In genomic region chr7:31326416-31326815, GRCh38 we compare ENCODE assay signal across 42 cellular contexts. TPM values are rescaled to one million over a fixed set of nuclear protein-coding genes. Genes with fewer than 3 reads are reported as not detected.
"Had no signal": no experiment of that assay in that cellular context is flagged by ENCODE, and none has a peak within 500 bp of the region (broad histone marks: within the 10 kb centered on the region; RNA-seq: fewer than 3 reads in every experiment).

No MANE protein-coding gene starts in this region.

- H3K4me1 ChIP-seq: adrenal gland, breast epithelium, esophagus squamous epithelium, gastroesophageal sphincter had no signal

- H3K4me1 Mint-ChIP-seq: activated CD4-positive, alpha-beta T cell treated with anti-CD3 and anti-CD28 coated beads for 36 hours; activated CD4-positive, alpha-beta T cell treated with anti-CD3 and anti-CD28 coated beads, Interleukin-2, amount 10 ng/mL, durations not matched to agents 24 days and 14 days; activated CD8-positive, alpha-beta memory T cell treated with anti-CD3 and anti-CD28 coated beads, Interleukin-2, amount 10 ng/mL, durations not matched to agents 7 days and 5 days; activated naive CD4-positive, alpha-beta T cell treated with anti-CD3 and anti-CD28 coated beads, Interleukin-2, amount 50 U/mL, for 24 hours; activated naive CD8-positive, alpha-beta T cell treated with anti-CD3 and anti-CD28 coated beads for 36 hours; activated naive CD8-positive, alpha-beta T cell treated with anti-CD3 and anti-CD28 coated beads, Interleukin-2, amount 50 U/mL, for 24 hours; brain had no signal

- H3K27ac Mint-ChIP-seq: activated CD4-positive, alpha-beta memory T cell treated with anti-CD3 and anti-CD28 coated beads for 36 hours; activated CD4-positive, alpha-beta T cell treated with anti-CD3 and anti-CD28 coated beads for 36 hours; activated CD4-positive, alpha-beta T cell treated with anti-CD3 and anti-CD28 coated beads, Interleukin-2, amount 10 ng/mL, durations not matched to agents 24 days and 14 days; activated CD8-positive, alpha-beta memory T cell treated with anti-CD3 and anti-CD28 coated beads, Interleukin-2, amount 10 ng/mL, durations not matched to agents 7 days and 5 days; activated CD8-positive, alpha-beta T cell treated with anti-CD3 and anti-CD28 coated beads, Interleukin-2, amount 10 ng/mL, durations not matched to agents 7 days and 5 days; activated naive CD4-positive, alpha-beta T cell treated with anti-CD3 and anti-CD28 coated beads for 36 hours; activated naive CD4-positive, alpha-beta T cell treated with anti-CD3 and anti-CD28 coated beads, Interleukin-2, amount 50 U/mL, for 24 hours; activated naive CD8-positive, alpha-beta T cell treated with anti-CD3 and anti-CD28 coated beads for 36 hours; activated naive CD8-positive, alpha-beta T cell treated with anti-CD3 and anti-CD28 coated beads, Interleukin-2, amount 50 U/mL, for 24 hours; activated T-helper 1 cell treated with anti-CD3 and anti-CD28 coated beads, Interleukin-12 subunit alpha, Interleukin-12 subunit beta, Interleukin-2, Interleukin-4 antibody, amounts not matched to agents 30 ng/mL and 10 ng/mL and 1 ng/mL, durations not matched to agents 14 hours and 24 hours and 36 hours; activated T-helper 2 cell treated with anti-CD3 and anti-CD28 coated beads, Interferon-gamma antibody, Interleukin-2, Interleukin-4, amounts not matched to agents 10 μg/mL and 5 μg/mL and 100 μg/mL, durations not matched to agents 14 hours and 24 hours and 36 hours; brain; effector memory CD8-positive, alpha-beta T cell had no signal

- H3K9me3 Mint-ChIP-seq: activated naive CD4-positive, alpha-beta T cell treated with anti-CD3 and anti-CD28 coated beads, Interleukin-2, amount 50 U/mL, for 24 hours; activated naive CD8-positive, alpha-beta T cell treated with anti-CD3 and anti-CD28 coated beads for 36 hours; activated T-helper 1 cell treated with anti-CD3 and anti-CD28 coated beads, Interleukin-12 subunit alpha, Interleukin-12 subunit beta, Interleukin-2, Interleukin-4 antibody, amounts not matched to agents 30 ng/mL and 10 ng/mL and 1 ng/mL, durations not matched to agents 14 hours and 24 hours and 36 hours had no signal

- H3K4me3 ChIP-seq: adrenal gland, breast epithelium, cardiac muscle cell, esophagus squamous epithelium, gastroesophageal sphincter had no signal

- FAIRE-seq: colon, endometrium, endothelial cell of umbilical vein had no signal

- H3K27me3 Mint-ChIP-seq: activated CD4-positive, alpha-beta memory T cell treated with anti-CD3 and anti-CD28 coated beads for 36 hours; activated CD4-positive, alpha-beta T cell treated with anti-CD3 and anti-CD28 coated beads, Interleukin-2, amount 10 ng/mL, durations not matched to agents 24 days and 14 days; activated CD8-positive, alpha-beta memory T cell treated with anti-CD3 and anti-CD28 coated beads, Interleukin-2, amount 10 ng/mL, durations not matched to agents 7 days and 5 days; activated naive CD4-positive, alpha-beta T cell treated with anti-CD3 and anti-CD28 coated beads, Interleukin-2, amount 50 U/mL, for 24 hours; activated naive CD8-positive, alpha-beta T cell treated with anti-CD3 and anti-CD28 coated beads for 36 hours; activated naive CD8-positive, alpha-beta T cell treated with anti-CD3 and anti-CD28 coated beads, Interleukin-2, amount 50 U/mL, for 24 hours; effector memory CD8-positive, alpha-beta T cell had no signal

- H3K27ac ChIP-seq: adrenal gland, breast epithelium, cardiac muscle cell, epithelial cell of prostate, esophagus squamous epithelium, gastroesophageal sphincter had no signal

- H3K4me3 Mint-ChIP-seq: activated CD4-positive, alpha-beta memory T cell treated with anti-CD3 and anti-CD28 coated beads for 36 hours; activated CD4-positive, alpha-beta T cell treated with anti-CD3 and anti-CD28 coated beads for 36 hours; activated CD4-positive, alpha-beta T cell treated with anti-CD3 and anti-CD28 coated beads, Interleukin-2, amount 10 ng/mL, durations not matched to agents 24 days and 14 days; activated CD8-positive, alpha-beta memory T cell treated with anti-CD3 and anti-CD28 coated beads, Interleukin-2, amount 10 ng/mL, durations not matched to agents 7 days and 5 days; activated CD8-positive, alpha-beta T cell treated with anti-CD3 and anti-CD28 coated beads, Interleukin-2, amount 10 ng/mL, durations not matched to agents 7 days and 5 days; activated naive CD4-positive, alpha-beta T cell treated with anti-CD3 and anti-CD28 coated beads for 36 hours; activated naive CD4-positive, alpha-beta T cell treated with anti-CD3 and anti-CD28 coated beads, Interleukin-2, amount 50 U/mL, for 24 hours; activated naive CD8-positive, alpha-beta T cell treated with anti-CD3 and anti-CD28 coated beads for 36 hours; activated naive CD8-positive, alpha-beta T cell treated with anti-CD3 and anti-CD28 coated beads, Interleukin-2, amount 50 U/mL, for 24 hours; activated T-helper 1 cell treated with anti-CD3 and anti-CD28 coated beads, Interleukin-12 subunit alpha, Interleukin-12 subunit beta, Interleukin-2, Interleukin-4 antibody, amounts not matched to agents 30 ng/mL and 10 ng/mL and 1 ng/mL, durations not matched to agents 14 hours and 24 hours and 36 hours; brain; effector memory CD8-positive, alpha-beta T cell had no signal

- DNase-seq: activated CD4-positive, alpha-beta memory T cell treated with anti-CD3 and anti-CD28 coated beads for 36 hours; activated CD4-positive, alpha-beta T cell treated with anti-CD3 and anti-CD28 coated beads for 36 hours; activated CD4-positive, alpha-beta T cell treated with anti-CD3 and anti-CD28 coated beads, Interleukin-2, amount 10 ng/mL, durations not matched to agents 24 days and 14 days; activated CD4-positive, CD25-positive, alpha-beta regulatory T cell; activated CD4-positive, CD25-positive, alpha-beta regulatory T cell treated with anti-CD3 and anti-CD28 coated beads, Interleukin-2, amount 50 U/mL, for 72 hours; activated CD8-positive, alpha-beta memory T cell treated with anti-CD3 and anti-CD28 coated beads, Interleukin-2, amount 10 ng/mL, durations not matched to agents 7 days and 5 days; activated CD8-positive, alpha-beta memory T cell treated with anti-CD3 and anti-CD28 coated beads, Interleukin-2, amount 50 U/mL, for 4 hours; activated CD8-positive, alpha-beta T cell treated with anti-CD3 and anti-CD28 coated beads, Interleukin-2, amount 10 ng/mL, durations not matched to agents 7 days and 5 days; activated effector memory CD4-positive, alpha-beta T cell treated with anti-CD3 and anti-CD28 coated beads, Interleukin-2, amount 50 U/mL, for 16 hours; activated naive CD4-positive, alpha-beta T cell treated with anti-CD3 and anti-CD28 coated beads for 36 hours; activated naive CD8-positive, alpha-beta T cell treated with anti-CD3 and anti-CD28 coated beads for 36 hours; activated naive CD8-positive, alpha-beta T cell treated with anti-CD3 and anti-CD28 coated beads, Interleukin-2, amount 50 U/mL, for 24 hours; activated T-cell treated with anti-CD3 and anti-CD28 coated beads, Interleukin-2, amount 50 U/mL, for 1 hour; activated T-cell treated with anti-CD3 and anti-CD28 coated beads, Interleukin-2, amount 50 U/mL, for 48 hours; adrenal gland; amygdala; aorta; central memory CD4-positive, alpha-beta T cell; cortex of kidney; dermis blood vessel endothelial cell; effector CD4-positive, alpha-beta T cell; effector memory CD8-positive, alpha-beta T cell; esophagus squamous epithelium; foreskin melanocyte; T-helper 2 cell had no signal

- ATAC-seq: activated CD4-positive, alpha-beta T cell treated with anti-CD3 and anti-CD28 coated beads for 36 hours; activated CD8-positive, alpha-beta memory T cell treated with anti-CD3 and anti-CD28 coated beads, Interleukin-2, amount 10 ng/mL, durations not matched to agents 7 days and 5 days; activated CD8-positive, alpha-beta T cell treated with anti-CD3 and anti-CD28 coated beads, Interleukin-2, amount 10 ng/mL, durations not matched to agents 7 days and 5 days; activated naive CD8-positive, alpha-beta T cell treated with anti-CD3 and anti-CD28 coated beads, Interleukin-2, amount 50 U/mL, for 24 hours; effector memory CD8-positive, alpha-beta T cell; gastroesophageal sphincter had no signal

- H3K36me3 Mint-ChIP-seq: activated CD4-positive, alpha-beta memory T cell treated with anti-CD3 and anti-CD28 coated beads for 36 hours; activated CD8-positive, alpha-beta memory T cell treated with anti-CD3 and anti-CD28 coated beads, Interleukin-2, amount 10 ng/mL, durations not matched to agents 7 days and 5 days; activated naive CD4-positive, alpha-beta T cell treated with anti-CD3 and anti-CD28 coated beads, Interleukin-2, amount 50 U/mL, for 24 hours; activated naive CD8-positive, alpha-beta T cell treated with anti-CD3 and anti-CD28 coated beads for 36 hours; brain had no signal

- H3K27me3 ChIP-seq: adrenal gland, breast epithelium, cardiac muscle cell, esophagus squamous epithelium, gastroesophageal sphincter had no signal

- H3K36me3 ChIP-seq: adrenal gland, breast epithelium, cardiac muscle cell, esophagus squamous epithelium, gastroesophageal sphincter had no signal

RNA-seq across cellular contexts. Expression of gene NEUROD6, which starts 14.1 kb away (rescaled TPM):
- total RNA-seq: activated CD4-positive, alpha-beta memory T cell treated with anti-CD3 and anti-CD28 coated beads for 36 hours; activated CD4-positive, alpha-beta T cell treated with anti-CD3 and anti-CD28 coated beads for 36 hours; activated CD4-positive, alpha-beta T cell treated with anti-CD3 and anti-CD28 coated beads, Interleukin-2, amount 10 ng/mL, durations not matched to agents 24 days and 14 days; activated CD8-positive, alpha-beta memory T cell treated with anti-CD3 and anti-CD28 coated beads for 36 hours; activated CD8-positive, alpha-beta memory T cell treated with anti-CD3 and anti-CD28 coated beads, Interleukin-2, amount 10 ng/mL, durations not matched to agents 7 days and 5 days; activated CD8-positive, alpha-beta T cell treated with anti-CD3 and anti-CD28 coated beads, Interleukin-2, amount 10 ng/mL, durations not matched to agents 7 days and 5 days; activated naive CD4-positive, alpha-beta T cell treated with anti-CD3 and anti-CD28 coated beads for 36 hours; activated naive CD8-positive, alpha-beta T cell treated with anti-CD3 and anti-CD28 coated beads for 36 hours; activated T-helper 1 cell treated with anti-CD3 and anti-CD28 coated beads, Interleukin-12 subunit alpha, Interleukin-12 subunit beta, Interleukin-2, Interleukin-4 antibody, amounts not matched to agents 30 ng/mL and 10 ng/mL and 1 ng/mL, durations not matched to agents 14 hours and 24 hours and 36 hours; activated T-helper 2 cell treated with anti-CD3 and anti-CD28 coated beads, Interferon-gamma antibody, Interleukin-2, Interleukin-4, amounts not matched to agents 10 μg/mL and 5 μg/mL and 100 μg/mL, durations not matched to agents 14 hours and 24 hours and 36 hours; adrenal gland; aorta; breast epithelium; cardiac muscle cell; chondrocyte; dermis blood vessel endothelial cell; endothelial cell of umbilical vein; esophagus squamous epithelium; fibroblast of lung; fibroblast of villous mesenchyme; gastroesophageal sphincter; glomerular endothelial cell; T-helper 1 cell treated with Interleukin-12 subunit alpha and Interleukin-12 subunit beta and Interleukin-4 antibody, amounts not matched to agents 30 ng/mL and 1 ng/mL, for 36 hours had no signal
- polyA plus RNA-seq: adrenal gland, aorta, cardiac muscle cell, endothelial cell of umbilical vein, fibroblast of lung had no signal
